Comparison of ENCODE assay signal across 8 cellular contexts in genomic region chr3:25648107-25648535, GRCh38. TPM values are rescaled to one million over a fixed set of nuclear protein-coding genes. Genes with fewer than 3 reads are reported as not detected.
A peak's percentile ranks its signal among the peaks of the same experiment; 100 is the strongest.
DNase-seq lines count a peak whose midpoint lies in the region; ATAC-seq lines count a peak whose summit lies in the region.

No MANE protein-coding gene starts in this region.

- ATAC-seq in GM19467 (IDR thresholded peaks at IDR 0.05; ENCODE audit: unreplicated experiment) (peak; percentile 93), HG03565 (IDR thresholded peaks at IDR 0.05; ENCODE audit: unreplicated experiment) (peak; percentile 92)

- H3K9me3 ChIP-seq in CD8-positive, alpha-beta memory T cell (ENCODE audit: low read length) = peaks cover 4% of the 10 kb centered on the region
- peaks cover 15% of the 10 kb centered on the region for H3K9me3 ChIP-seq in mesenchymal stem cell (ENCODE audit: control insufficient read depth, low read length)

- no peak overlapping the region for H3K4me2 ChIP-seq in mesenchymal stem cell (ENCODE audit: low read length, poor library complexity, severe bottlenecking)

- H3K36me3 Mint-ChIP-seq in CD8-positive, alpha-beta memory T cell = peaks cover 22 to 38% (median 26%) of the 10 kb centered on the region in 3 donors

- peaks cover 42 to 65% (median 58%) of the 10 kb centered on the region in 3 donors for H3K4me1 Mint-ChIP-seq in CD8-positive, alpha-beta memory T cell

- peaks cover 1% of the 10 kb centered on the region for H3K79me1 ChIP-seq in mesenchymal stem cell (replicated peaks; ENCODE audit: low read length, poor library complexity, severe bottlenecking)

- H3K27ac ChIP-seq in CD8-positive, alpha-beta memory T cell (ENCODE audit: low read depth, low read length) = no peak overlapping the region
- H3K27ac ChIP-seq in mesenchymal stem cell (ENCODE audit: low read length, poor library complexity, severe bottlenecking) = no peak overlapping the region

- POLR2A ChIA-PET in CD8-positive, alpha-beta memory T cell (lab: Charles Lee) = interaction anchor here (0.6 kb wide), 1 partner anchor 1730 kb away, joined by 3 read pairs; no protein-coding TSS in a partner anchor

- H2BK5ac ChIP-seq in mesenchymal stem cell (ENCODE audit: low read depth, low read length, poor library complexity, severe bottlenecking) = no peak overlapping the region

- H3K4me3 Mint-ChIP-seq in CD8-positive, alpha-beta memory T cell = peak overlapping the region in 2 of 7 donors; percentile 1 to 18

- H4K91ac ChIP-seq in mesenchymal stem cell (ENCODE audit: low read length) = no peak overlapping the region

- DNase-seq in CD8-positive, alpha-beta memory T cell = peak; percentile 70 to 81 (median 75)
- peak; percentile 91 for DNase-seq in NCI-H82 treated with DMSO at 0.1 percent for 48 hours (lab: John Stamatoyannopoulos, UW; ENCODE audit: unreplicated experiment)
- DNase-seq in activated CD4-positive, alpha-beta T cell treated with anti-CD3 and anti-CD28 coated beads, Interleukin-2, amount 50 U/mL, for 48 hours = peak; percentile 85 to 88
- peak; percentile 71 for DNase-seq in effector CD8-positive, alpha-beta T cell (lab: John Stamatoyannopoulos, UW)
- peak; percentile 84 for DNase-seq in mesenchymal stem cell
- DNase-seq in stimulated activated CD8-positive, alpha-beta memory T cell treated with anti-CD3 and anti-CD28 coated beads, Interleukin-4, amount 100 ng/mL, for 1 hour (ENCODE audit: low read depth in 2 of 2, low spot score in 1 of 2) = peak; percentile 69 to 70

- H4K8ac ChIP-seq in mesenchymal stem cell (ENCODE audit: low read length) = no peak overlapping the region

- H3K23ac ChIP-seq in mesenchymal stem cell (ENCODE audit: low read length in 2 of 2) = no peak overlapping the region

- H3K4me3 ChIP-seq in CD8-positive, alpha-beta memory T cell (ENCODE audit: low read length) = no peak overlapping the region
- no peak overlapping the region for H3K4me3 ChIP-seq in mesenchymal stem cell (ENCODE audit: insufficient read depth in 1 of 2, low read depth in 1 of 2, low read length in 2 of 2)

- H3K18ac ChIP-seq in mesenchymal stem cell (ENCODE audit: low read depth in 1 of 2, low read length in 2 of 2) = no peak overlapping the region

- no peaks in the 10 kb centered on the region for H3K36me3 ChIP-seq in CD8-positive, alpha-beta memory T cell (ENCODE audit: insufficient read depth, low read length)
- H3K36me3 ChIP-seq in mesenchymal stem cell (ENCODE audit: control insufficient read depth in 1 of 2, insufficient read depth in 2 of 2, low read depth in 1 of 2, low read length in 2 of 2) = peaks cover 5 to 8% of the 10 kb centered on the region in 2 experiments

- H2AFZ ChIP-seq in mesenchymal stem cell (ENCODE audit: low read depth, low read length) = no peak overlapping the region

- no peak overlapping the region for H2BK15ac ChIP-seq in mesenchymal stem cell (ENCODE audit: low read depth, poor library complexity, severe bottlenecking)

- H3K9me3 Mint-ChIP-seq in CD8-positive, alpha-beta memory T cell = peaks cover 16 to 21% (median 19%) of the 10 kb centered on the region in 5 donors

- H3K27me3 Mint-ChIP-seq in CD8-positive, alpha-beta memory T cell = no peaks in the 10 kb centered on the region

- peak overlapping the region; percentile 47 for H3K9ac ChIP-seq in mesenchymal stem cell (ENCODE audit: low read length)

- no peak overlapping the region for H3K4ac ChIP-seq in mesenchymal stem cell (ENCODE audit: low read depth in 1 of 2, low read length in 2 of 2)

- no peak overlapping the region for H2BK12ac ChIP-seq in mesenchymal stem cell (ENCODE audit: low read length in 2 of 2)

- CTCF ChIA-PET in CD8-positive, alpha-beta memory T cell (lab: Charles Lee) = interaction anchor here (0.7 to 6.0 kb wide), 23 partner anchors 9 to 216 kb away, joined by 3 to 88 read pairs (median 4); partner anchors contain the start of genes NGLY1 and OXSM

- no peaks in the 10 kb centered on the region for H3K27me3 ChIP-seq in CD8-positive, alpha-beta memory T cell (ENCODE audit: insufficient read depth, low read length, poor library complexity, severe bottlenecking)
- no peaks in the 10 kb centered on the region for H3K27me3 ChIP-seq in mesenchymal stem cell (ENCODE audit: control insufficient read depth in 1 of 2, insufficient read depth in 1 of 2, low read length in 2 of 2)

- peaks cover 14% of the 10 kb centered on the region for H3K4me1 ChIP-seq in CD8-positive, alpha-beta memory T cell (ENCODE audit: insufficient read depth, low read length)
- H3K4me1 ChIP-seq in mesenchymal stem cell (ENCODE audit: control insufficient read depth, insufficient read depth, low read depth, low read length) = no peaks in the 10 kb centered on the region

- peak overlapping the region in 7 of 8 donors; percentile 0 to 69 (median 20) for H3K27ac Mint-ChIP-seq in CD8-positive, alpha-beta memory T cell

- no peak overlapping the region for H2BK120ac ChIP-seq in mesenchymal stem cell (ENCODE audit: low read depth, low read length)

- H3K14ac ChIP-seq in mesenchymal stem cell (ENCODE audit: low read length in 2 of 2) = no peak overlapping the region

- H2AK5ac ChIP-seq in mesenchymal stem cell (ENCODE audit: low read length, severe bottlenecking) = no peak overlapping the region

- 23% methylated on average over 3 of the region's 3 CpGs for WGBS in mesenchymal stem cell

RNA-seq across cellular contexts. Expression of gene TOP2B, which starts 16.6 kb away (rescaled TPM):
- 10 to 100 TPM; 96.5 to 98.6 TPM for total RNA-seq in CD8-positive, alpha-beta memory T cell
- 99.6 TPM for polyA plus RNA-seq in CD8-positive, alpha-beta memory T cell
- polyA plus RNA-seq in mesenchymal stem cell (2013, experiment 1 of 2) = 58.8 TPM
- 60.0 TPM for polyA plus RNA-seq in mesenchymal stem cell (2013, experiment 2 of 2)
